Comparison of ENCODE assay signal across 30 cellular contexts in the genomic region with DNA sequence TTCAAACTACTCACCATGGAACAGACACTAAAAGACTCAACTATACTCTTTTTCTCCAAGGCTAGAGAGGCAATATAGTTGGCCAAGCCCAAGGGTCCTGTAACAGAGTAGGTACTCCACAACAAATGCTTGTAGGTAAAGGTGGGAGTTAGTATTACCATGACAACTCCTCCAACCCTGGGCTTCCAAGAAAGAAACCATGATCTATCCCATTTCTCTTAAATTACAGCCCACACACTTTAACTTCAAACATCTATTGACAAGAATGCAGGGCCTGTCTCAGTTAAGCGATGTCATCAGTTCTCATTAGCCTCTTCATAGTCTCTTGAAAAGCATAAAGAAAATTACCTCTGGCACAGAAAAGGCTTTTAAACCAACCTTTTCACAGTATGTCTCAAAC. TPM values are rescaled to one million over a fixed set of nuclear protein-coding genes. Genes with fewer than 3 reads are reported as not detected.
DNase-seq lines count a peak whose midpoint lies in the region; ATAC-seq and TF ChIP-seq lines count a peak whose summit lies in the region.
"Had no signal": no experiment of that assay in that cellular context is flagged by ENCODE, and none has a peak within 500 bp of the region (broad histone marks: within the 10 kb centered on the region; RNA-seq: fewer than 3 reads in every experiment).

No MANE protein-coding gene starts in this region.

- peaks cover 15 to 22% of the 10 kb centered on the region in 2 donors for H3K36me3 Mint-ChIP-seq in activated T-cell treated with anti-CD3 and anti-CD28 coated beads, Interleukin-2, amount 50 U/mL, for 72 hours (ENCODE audit: insufficient read depth in 2 of 2)
- peaks cover 32% of the 10 kb centered on the region for H3K36me3 Mint-ChIP-seq in activated T-helper 17 cell treated with anti-CD3 and anti-CD28 coated beads, Interleukin-2, amount 50 U/mL, for 72 hours (ENCODE audit: low read depth)

- no peaks in the 10 kb centered on the region for H3K27me3 Mint-ChIP-seq in activated T-cell treated with anti-CD3 and anti-CD28 coated beads, Interleukin-2, amount 50 U/mL, for 72 hours (ENCODE audit: low read depth)
- no peaks in the 10 kb centered on the region for H3K27me3 Mint-ChIP-seq in activated T-helper 17 cell treated with anti-CD3 and anti-CD28 coated beads, Interleukin-2, amount 50 U/mL, for 72 hours
- H3K27me3 Mint-ChIP-seq in stimulated activated naive CD8-positive, alpha-beta T cell treated with anti-CD3 and anti-CD28 coated beads, Interleukin-15, amount 100 ng/mL, for 72 hours: no peaks in the 10 kb centered on the region
- H3K27me3 Mint-ChIP-seq: dendritic cell treated with granulocyte-macrophage colony-stimulating factor and Interleukin-4, amounts not matched to agents 40 ng/mL and 50 ng/mL, for 4 days; natural killer cell treated with Interleukin-12 subunit alpha and Interleukin-12 subunit beta and Interleukin-15 and Interleukin-18, amount 100 ng/mL, for 72 hours; type B pancreatic cell had no signal

- no peaks in the 10 kb centered on the region for H3K27me3 ChIP-seq in colonic mucosa
- H3K27me3 ChIP-seq: adrenal gland had no signal

- no peak overlapping the region for H3K9ac ChIP-seq in colonic mucosa (ENCODE audit: low read depth in 2 of 2, low read length in 2 of 2)

- H3K9me3 ChIP-seq in colonic mucosa: no peaks in the 10 kb centered on the region
- H3K9me3 ChIP-seq: adrenal gland had no signal

- peak overlapping the region; percentile 78 for H3K27ac Mint-ChIP-seq in activated T-cell treated with anti-CD3 and anti-CD28 coated beads, Interleukin-2, amount 50 U/mL, for 72 hours
- peak overlapping the region; percentile 61 for H3K27ac Mint-ChIP-seq in activated T-helper 17 cell treated with anti-CD3 and anti-CD28 coated beads, Interleukin-2, amount 50 U/mL, for 72 hours
- H3K27ac Mint-ChIP-seq in stimulated activated naive CD8-positive, alpha-beta T cell treated with anti-CD3 and anti-CD28 coated beads, Interleukin-15, amount 100 ng/mL, for 72 hours: peak overlapping the region in 1 of 2 donors; percentile 83
- H3K27ac Mint-ChIP-seq: dendritic cell treated with granulocyte-macrophage colony-stimulating factor and Interleukin-4, amounts not matched to agents 40 ng/mL and 50 ng/mL, for 4 days; HFFc6; immature natural killer cell; type B pancreatic cell had no signal

- H3K4me3 ChIP-seq in colonic mucosa: no peak overlapping the region
- H3K4me3 ChIP-seq: adrenal gland had no signal

- intact Hi-C loops in colonic mucosa (cut with DNase I): no loop called here

- no peaks in the 10 kb centered on the region for H3K36me3 ChIP-seq in colonic mucosa

- no peaks in the 10 kb centered on the region for H3K4me1 ChIP-seq in colonic mucosa
- H3K4me1 ChIP-seq: adrenal gland had no signal

- H3K9me3 Mint-ChIP-seq in activated T-cell treated with anti-CD3 and anti-CD28 coated beads, Interleukin-2, amount 50 U/mL, for 72 hours: peaks cover 3 to 5% of the 10 kb centered on the region in 2 donors
- no peaks in the 10 kb centered on the region for H3K9me3 Mint-ChIP-seq in activated T-helper 17 cell treated with anti-CD3 and anti-CD28 coated beads, Interleukin-2, amount 50 U/mL, for 72 hours
- H3K9me3 Mint-ChIP-seq in stimulated activated naive CD8-positive, alpha-beta T cell treated with anti-CD3 and anti-CD28 coated beads, Interleukin-15, amount 100 ng/mL, for 72 hours: peaks cover 7 to 16% of the 10 kb centered on the region in 2 donors
- H3K9me3 Mint-ChIP-seq: dendritic cell treated with granulocyte-macrophage colony-stimulating factor and Interleukin-4, amounts not matched to agents 40 ng/mL and 50 ng/mL, for 4 days; HFFc6; immature natural killer cell; natural killer cell treated with Interleukin-12 subunit alpha and Interleukin-12 subunit beta and Interleukin-15 and Interleukin-18, amount 100 ng/mL, for 72 hours; type B pancreatic cell had no signal

- H3K4me1 Mint-ChIP-seq in activated T-cell treated with anti-CD3 and anti-CD28 coated beads, Interleukin-2, amount 50 U/mL, for 72 hours (ENCODE audit: low read depth): peaks cover 20% of the 10 kb centered on the region
- H3K4me1 Mint-ChIP-seq in activated T-helper 17 cell treated with anti-CD3 and anti-CD28 coated beads, Interleukin-2, amount 50 U/mL, for 72 hours: peaks cover 11% of the 10 kb centered on the region
- peaks cover 24% of the 10 kb centered on the region for H3K4me1 Mint-ChIP-seq in stimulated activated naive CD8-positive, alpha-beta T cell treated with anti-CD3 and anti-CD28 coated beads, Interleukin-15, amount 100 ng/mL, for 72 hours
- H3K4me1 Mint-ChIP-seq: immature natural killer cell had no signal

- peak; percentile 36 to 62 for ATAC-seq in activated T-cell treated with anti-CD3 and anti-CD28 coated beads, Interleukin-2, amount 50 U/mL, for 72 hours (replicated peaks in 1 of 2)
- peak; percentile 83 for ATAC-seq in activated T-helper 17 cell treated with anti-CD3 and anti-CD28 coated beads, Interleukin-2, amount 50 U/mL, for 72 hours (replicated peaks)
- ATAC-seq in stimulated activated naive CD8-positive, alpha-beta T cell treated with anti-CD3 and anti-CD28 coated beads, Interleukin-15, amount 100 ng/mL, for 72 hours: peak; percentile 71
- ATAC-seq: left colon; natural killer cell treated with Interleukin-12 subunit alpha and Interleukin-12 subunit beta and Interleukin-15 and Interleukin-18, amount 100 ng/mL, for 72 hours; Panc1 had no signal

- H3K27ac ChIP-seq in colonic mucosa: no peak overlapping the region
- H3K27ac ChIP-seq: adrenal gland had no signal

- no peak overlapping the region for H3K4me3 Mint-ChIP-seq in activated T-cell treated with anti-CD3 and anti-CD28 coated beads, Interleukin-2, amount 50 U/mL, for 72 hours
- H3K4me3 Mint-ChIP-seq in activated T-helper 17 cell treated with anti-CD3 and anti-CD28 coated beads, Interleukin-2, amount 50 U/mL, for 72 hours: peak overlapping the region; percentile 1
- peak overlapping the region in 1 of 2 donors; percentile 63 for H3K4me3 Mint-ChIP-seq in stimulated activated naive CD8-positive, alpha-beta T cell treated with anti-CD3 and anti-CD28 coated beads, Interleukin-15, amount 100 ng/mL, for 72 hours
- H3K4me3 Mint-ChIP-seq: CD14-positive monocyte; dendritic cell treated with granulocyte-macrophage colony-stimulating factor and Interleukin-4, amounts not matched to agents 40 ng/mL and 50 ng/mL, for 4 days; HFFc6; immature natural killer cell; natural killer cell treated with Interleukin-12 subunit alpha and Interleukin-12 subunit beta and Interleukin-15 and Interleukin-18, amount 100 ng/mL, for 72 hours; type B pancreatic cell had no signal

- peak; percentile 75 for DNase-seq in NCI-H1436 (lab: John Stamatoyannopoulos, UW)
- DNase-seq in NCI-H1436 treated with DMSO at 0.1 percent for 48 hours (lab: John Stamatoyannopoulos, UW): no peak
- no peak for DNase-seq in activated T-cell treated with anti-CD3 and anti-CD28 coated beads, Interleukin-2, amount 50 U/mL, for 72 hours
- DNase-seq in activated T-cell treated with anti-CD3 and anti-CD28 coated beads, Interleukin-2, amount 50 U/mL, for 1 hour: no peak
- DNase-seq in stimulated activated naive CD8-positive, alpha-beta T cell treated with anti-CD3 and anti-CD28 coated beads, Interleukin-15, amount 100 ng/mL, for 72 hours: no peak
- no peak for DNase-seq in colonic mucosa
- no peak for DNase-seq in foreskin melanocyte
- DNase-seq: activated effector memory CD4-positive, alpha-beta T cell treated with anti-CD3 and anti-CD28 coated beads, Interleukin-2, amount 50 U/mL, for 16 hours; adrenal gland; central memory CD4-positive, alpha-beta T cell; erythroblast; GOT3; HFFc6; immature natural killer cell; IMR-90; left colon; mammary epithelial cell; NCI-H1694 treated with DMSO at 0.1 percent for 48 hours; NCI-H226; NCI-H526 treated with DMSO at 0.1 percent for 48 hours; SHP77 treated with DMSO at 0.1 percent for 48 hours; stimulated activated CD4-positive, alpha-beta T cell treated with anti-CD3 and anti-CD28 coated beads, Interleukin-4, amount 100 ng/mL, for 24 hours; substantia nigra; T-helper 2 cell had no signal

- no peak for TF ChIP-seq CTCF in colonic mucosa (IDR thresholded peaks at IDR 0.05)

RNA-seq across cellular contexts. Expression of gene ERH, which starts 25.0 kb away (rescaled TPM):
- total RNA-seq in activated T-cell treated with anti-CD3 and anti-CD28 coated beads, Interleukin-2, amount 50 U/mL, for 72 hours: 100 to 1,000 TPM; 215 to 231 TPM
- total RNA-seq in activated T-helper 17 cell treated with anti-CD3 and anti-CD28 coated beads, Interleukin-2, amount 50 U/mL, for 72 hours: 100 to 1,000 TPM; 198 to 374 TPM
- 100 to 1,000 TPM; 118 to 192 TPM for total RNA-seq in colonic mucosa

RNA-seq across cellular contexts. Expression of gene SLC39A9, which starts 25.4 kb away (rescaled TPM):
- 10 to 100 TPM; 85.8 to 93.3 TPM for total RNA-seq in activated T-cell treated with anti-CD3 and anti-CD28 coated beads, Interleukin-2, amount 50 U/mL, for 72 hours
- total RNA-seq in activated T-helper 17 cell treated with anti-CD3 and anti-CD28 coated beads, Interleukin-2, amount 50 U/mL, for 72 hours: 10 to 100 TPM; 43.9 to 61.1 TPM
- total RNA-seq in colonic mucosa: 10 to 100 TPM; 79.7 to 83.1 TPM
